Comparison of ENCODE assay signal across 13 cellular contexts in the genomic region with DNA sequence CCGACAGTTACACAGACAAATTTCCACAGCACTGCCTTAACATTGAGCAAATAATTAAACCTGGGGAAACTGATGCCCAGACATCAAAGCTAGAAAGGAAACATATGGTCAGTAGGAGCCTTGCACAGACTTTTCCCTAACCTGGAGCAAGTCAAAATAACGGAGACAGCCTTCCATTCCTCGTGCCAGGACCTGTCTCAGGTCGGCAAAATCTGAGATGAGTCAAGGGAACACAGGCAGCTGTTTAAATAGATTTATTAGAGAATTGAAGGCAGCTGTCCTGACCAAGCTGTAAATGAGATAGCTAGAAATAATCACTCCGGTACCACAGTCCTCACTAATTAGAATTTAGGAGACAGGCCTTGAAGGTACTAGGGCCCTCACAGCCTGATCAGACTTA.
"Had no signal": no experiment of that assay in that cellular context is flagged by ENCODE, and none has a peak within 500 bp of the region (broad histone marks: within the 10 kb centered on the region; RNA-seq: fewer than 3 reads in every experiment).

No MANE protein-coding gene starts in this region.

- H3K4me1 Mint-ChIP-seq: neural crest cell had no signal

- DNase-seq: activated CD4-positive, alpha-beta memory T cell treated with anti-CD3 and anti-CD28 coated beads for 36 hours; activated CD4-positive, alpha-beta T cell treated with anti-CD3 and anti-CD28 coated beads for 1 hour; activated effector memory CD4-positive, alpha-beta T cell treated with anti-CD3 and anti-CD28 coated beads, Interleukin-2, amount 50 U/mL, for 16 hours; activated T-cell treated with anti-CD3 and anti-CD28 coated beads, Interleukin-2, amount 50 U/mL, for 4 hours; amniotic stem cell; body of pancreas; pancreas; uterus had no signal

- H3K27me3 ChIP-seq: body of pancreas, thyroid gland, uterus had no signal

- H3K27ac ChIP-seq: body of pancreas, pancreas, uterus had no signal

- H3K4me1 ChIP-seq: body of pancreas, pancreas, thyroid gland, uterus had no signal

- H3K36me3 ChIP-seq: pancreas, thyroid gland, uterus had no signal

- H3K4me3 ChIP-seq: body of pancreas, pancreas, skin epidermis, thyroid gland, uterus had no signal

- H3K9me3 ChIP-seq: body of pancreas, pancreas, thyroid gland, uterus had no signal

- FAIRE-seq: pancreas had no signal

- H3K27ac Mint-ChIP-seq: activated CD4-positive, alpha-beta memory T cell treated with anti-CD3 and anti-CD28 coated beads for 36 hours; activated naive CD4-positive, alpha-beta T cell treated with anti-CD3 and anti-CD28 coated beads, Interleukin-2, amount 50 U/mL, for 72 hours; dendritic cell treated with granulocyte-macrophage colony-stimulating factor and Interleukin-4, amounts not matched to agents 40 ng/mL and 50 ng/mL, for 4 days had no signal

- H3K9me3 Mint-ChIP-seq: activated CD4-positive, alpha-beta memory T cell treated with anti-CD3 and anti-CD28 coated beads for 36 hours; activated naive CD4-positive, alpha-beta T cell treated with anti-CD3 and anti-CD28 coated beads, Interleukin-2, amount 50 U/mL, for 72 hours; activated T-cell treated with anti-CD3 and anti-CD28 coated beads, Interleukin-2, amount 50 U/mL, for 4 hours; dendritic cell treated with granulocyte-macrophage colony-stimulating factor and Interleukin-4, amounts not matched to agents 40 ng/mL and 50 ng/mL, for 4 days; neural crest cell had no signal

- H3K36me3 Mint-ChIP-seq: activated CD4-positive, alpha-beta memory T cell treated with anti-CD3 and anti-CD28 coated beads for 36 hours; activated naive CD4-positive, alpha-beta T cell treated with anti-CD3 and anti-CD28 coated beads, Interleukin-2, amount 50 U/mL, for 72 hours had no signal

- H3K4me3 Mint-ChIP-seq: activated CD4-positive, alpha-beta memory T cell treated with anti-CD3 and anti-CD28 coated beads for 36 hours; activated T-cell treated with anti-CD3 and anti-CD28 coated beads, Interleukin-2, amount 50 U/mL, for 4 hours; dendritic cell treated with granulocyte-macrophage colony-stimulating factor and Interleukin-4, amounts not matched to agents 40 ng/mL and 50 ng/mL, for 4 days; neural crest cell had no signal
